Comparison of ENCODE assay signal across 20 cellular contexts in genomic region chr9:79665926-79666325, GRCh38.
"Had no signal": no experiment of that assay in that cellular context is flagged by ENCODE, and none has a peak within 500 bp of the region (broad histone marks: within the 10 kb centered on the region; RNA-seq: fewer than 3 reads in every experiment).

No MANE protein-coding gene starts in this region.

- H3K9me3 ChIP-seq: ascending aorta, breast epithelium, esophagus muscularis mucosa, mucosa of descending colon, sigmoid colon, spleen, thoracic aorta, upper lobe of right lung had no signal

- H3K36me3 ChIP-seq: ascending aorta, breast epithelium, esophagus muscularis mucosa, sigmoid colon, thoracic aorta, upper lobe of right lung had no signal

- H3K9me3 Mint-ChIP-seq: activated T-cell treated with anti-CD3 and anti-CD28 coated beads, Interleukin-2, amount 50 U/mL, for 4 hours; naive B cell; stimulated activated naive B cell treated with anti-CD40 and anti-IgM and Interleukin-4, amounts not matched to agents 10 μg/mL and 1 μg/mL and 100 μg/mL, for 72 hours; T-helper 1 cell treated with Interleukin-12 subunit alpha and Interleukin-12 subunit beta and Interleukin-4 antibody, amounts not matched to agents 30 μg/mL and 1 μg/mL, for 36 hours had no signal

- ATAC-seq: activated CD4-positive, alpha-beta T cell treated with anti-CD3 and anti-CD28 coated beads for 36 hours; activated T-cell treated with anti-CD3 and anti-CD28 coated beads, Interleukin-2, amount 50 U/mL, for 4 hours; mucosa of descending colon; stimulated activated naive B cell treated with anti-CD40 and anti-IgM and Interleukin-4, amounts not matched to agents 10 μg/mL and 1 μg/mL and 100 μg/mL, for 72 hours; upper lobe of right lung had no signal

- DNase-seq: activated CD4-positive, alpha-beta T cell treated with anti-CD3 and anti-CD28 coated beads for 36 hours; activated CD8-positive, alpha-beta memory T cell treated with anti-CD3 and anti-CD28 coated beads, Interleukin-2, amount 50 U/mL, for 4 hours; activated effector memory CD4-positive, alpha-beta T cell treated with Interleukin-2 at 50 U/mL for 16 hours; activated naive CD4-positive, alpha-beta T cell treated with anti-CD3 and anti-CD28 coated beads, Interleukin-2, amount 50 U/mL, for 16 hours; activated T-cell treated with anti-CD3 and anti-CD28 coated beads, Interleukin-2, amount 50 U/mL, for 4 hours; effector CD8-positive, alpha-beta T cell; mesenchymal stem cell; mucosa of descending colon; naive B cell; sigmoid colon; spleen; stimulated activated CD4-positive, alpha-beta T cell treated with anti-CD3 and anti-CD28 coated beads, Interleukin-4, amount 100 ng/mL, for 4 hours; stimulated activated naive B cell treated with anti-CD40 and anti-IgM and Interleukin-4, amounts not matched to agents 10 μg/mL and 1 μg/mL and 100 μg/mL, for 72 hours; upper lobe of right lung had no signal

- H3K4me3 Mint-ChIP-seq: activated CD4-positive, alpha-beta T cell treated with anti-CD3 and anti-CD28 coated beads for 36 hours; activated T-cell treated with anti-CD3 and anti-CD28 coated beads, Interleukin-2, amount 50 U/mL, for 4 hours; naive B cell; stimulated activated naive B cell treated with anti-CD40 and anti-IgM and Interleukin-4, amounts not matched to agents 10 μg/mL and 1 μg/mL and 100 μg/mL, for 72 hours; T-helper 1 cell treated with Interleukin-12 subunit alpha and Interleukin-12 subunit beta and Interleukin-4 antibody, amounts not matched to agents 30 μg/mL and 1 μg/mL, for 36 hours had no signal

- H3K27me3 Mint-ChIP-seq: activated CD4-positive, alpha-beta T cell treated with anti-CD3 and anti-CD28 coated beads for 36 hours; naive B cell; stimulated activated naive B cell treated with anti-CD40 and anti-IgM and Interleukin-4, amounts not matched to agents 10 μg/mL and 1 μg/mL and 100 μg/mL, for 72 hours had no signal

- H3K27ac ChIP-seq: ascending aorta, breast epithelium, esophagus muscularis mucosa, parathyroid adenoma, sigmoid colon, spleen, thoracic aorta, upper lobe of right lung had no signal

- H3K4me1 ChIP-seq: ascending aorta, breast epithelium had no signal

- H3K4me3 ChIP-seq: ascending aorta, breast epithelium, esophagus muscularis mucosa, mucosa of descending colon, sigmoid colon, spleen, thoracic aorta, upper lobe of right lung had no signal

- H3K27me3 ChIP-seq: ascending aorta, breast epithelium, esophagus muscularis mucosa, sigmoid colon, spleen, upper lobe of right lung had no signal

- H3K27ac Mint-ChIP-seq: activated CD4-positive, alpha-beta T cell treated with anti-CD3 and anti-CD28 coated beads for 36 hours; naive B cell; stimulated activated naive B cell treated with anti-CD40 and anti-IgM and Interleukin-4, amounts not matched to agents 10 μg/mL and 1 μg/mL and 100 μg/mL, for 72 hours; T-helper 1 cell treated with Interleukin-12 subunit alpha and Interleukin-12 subunit beta and Interleukin-4 antibody, amounts not matched to agents 30 μg/mL and 1 μg/mL, for 36 hours had no signal
